9 cellular contexts compared by ENCODE assay signal in the genomic region with DNA sequence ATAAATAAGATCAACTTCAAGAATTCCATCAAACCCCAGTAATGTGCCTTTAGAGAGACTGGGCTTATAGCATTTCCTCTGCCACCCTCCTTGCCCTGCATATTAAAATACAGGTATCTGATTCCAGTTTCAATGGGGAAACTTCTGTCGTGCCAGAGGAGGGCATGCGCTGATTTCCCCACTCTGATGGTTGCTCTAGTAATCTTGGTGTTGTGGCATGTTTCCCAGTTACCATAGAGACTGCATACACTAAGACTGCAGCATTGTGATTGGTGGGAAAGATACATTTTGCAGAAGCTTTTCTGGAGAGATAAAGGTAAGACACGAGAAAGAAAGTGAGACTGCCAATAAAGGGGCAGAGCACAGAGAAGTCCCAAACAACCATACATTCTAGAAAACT.
DNase-seq lines count a peak whose midpoint lies in the region; ATAC-seq and TF ChIP-seq lines count a peak whose summit lies in the region.
"Had no signal": no experiment of that assay in that cellular context is flagged by ENCODE, and none has a peak within 500 bp of the region (broad histone marks: within the 10 kb centered on the region; RNA-seq: fewer than 3 reads in every experiment).

No MANE protein-coding gene starts in this region.

- POLR2A ChIA-PET in A673 (lab: Charles Lee; ENCODE audit: low non-redundant PET), result no interaction called here

- no peak overlapping the region for H3K4me2 ChIP-seq in fibroblast of lung (ENCODE audit: extremely low read depth, insufficient read depth, low read length)

- intact Hi-C loops in A673 (cut with micrococcal nuclease; ENCODE audit: unreplicated experiment), result no loop called here

- H3K36me3 ChIP-seq in A673 (ENCODE audit: insufficient read depth, low read length, poor library complexity, severe bottlenecking), result no peaks in the 10 kb centered on the region
- H3K36me3 ChIP-seq in fibroblast of lung (ENCODE audit: control insufficient read depth, insufficient read depth, low read length), result no peaks in the 10 kb centered on the region

- ATAC-seq in GM18873 (IDR thresholded peaks at IDR 0.05; ENCODE audit: low FRiP score, unreplicated experiment), result peak; percentile 86

- BruUV-seq in A673 (replicated peaks; lab: Mats Ljungman, UMichigan), result no TSS peak

- H3K27ac ChIP-seq in A673 (ENCODE audit: low read depth, low read length, poor library complexity, severe bottlenecking) (no peak overlapping the region), fibroblast of lung (ENCODE audit: insufficient read depth, low read length) (no peak overlapping the region)

- DNase-seq in A673 (ENCODE audit: low spot score) (peak; percentile 48), LHCN-M2 (ENCODE audit: low read depth) (peak; percentile 69), fibroblast of lung (ENCODE audit: low read depth in 2 of 2) (peak; percentile 77 to 84), retina (peak; percentile 21), glomerular visceral epithelial cell (ENCODE audit: extremely low spot score) (no peak), superior temporal gyrus (ENCODE audit: extremely low spot score) (no peak), NCI-H1694 (lab: John Stamatoyannopoulos, UW) (no peak)

- H3K27me3 ChIP-seq in A673 (replicated peaks; ENCODE audit: insufficient read depth, low read depth, low read length, poor library complexity) (no peaks in the 10 kb centered on the region), fibroblast of lung (ENCODE audit: control insufficient read depth, insufficient read depth, low read length) (no peaks in the 10 kb centered on the region)

- H3K79me2 ChIP-seq in fibroblast of lung (ENCODE audit: control insufficient read depth, insufficient read depth, low read length), result no peaks in the 10 kb centered on the region

- no peaks in the 10 kb centered on the region for H3K9me3 ChIP-seq in A673 (ENCODE audit: low read depth, low read length, poor library complexity, severe bottlenecking)
- no peaks in the 10 kb centered on the region for H3K9me3 ChIP-seq in fibroblast of lung (ENCODE audit: control insufficient read depth, insufficient read depth, low read depth, low read length)

- H3K4me1 ChIP-seq in A673 (ENCODE audit: insufficient read depth, low read length, poor library complexity, severe bottlenecking) (no peaks in the 10 kb centered on the region), fibroblast of lung (ENCODE audit: control insufficient read depth, extremely low read depth, insufficient read depth, low read length) (peaks cover 2% of the 10 kb centered on the region)

- CTCF ChIA-PET in A673 (lab: Charles Lee), result no interaction called here

- no peak overlapping the region for H2AFZ ChIP-seq in fibroblast of lung (ENCODE audit: low read length)

- H3K4me3 ChIP-seq in A673 (ENCODE audit: low read depth, low read length, poor library complexity, severe bottlenecking) (no peak overlapping the region), fibroblast of lung (replicated peaks in 1 of 4; ENCODE audit: control extremely low read depth in 1 of 4, insufficient read depth in 1 of 4, low read depth in 3 of 4, low read length in 4 of 4) (no peak overlapping the region)
- H3K4me3 ChIP-seq: skin epidermis had no signal

- TF ChIP-seq CTCF in A673 (conservative IDR thresholded peaks at IDR 0.05; ENCODE audit: low read depth, low read length), result no peak
- TF ChIP-seq CTCF in fibroblast of lung (conservative IDR thresholded peaks at IDR 0.05 in 1 of 2, IDR thresholded peaks at IDR 0.05 in 1 of 2; ENCODE audit: low read depth in 1 of 2, low read length in 2 of 2), result no peak

- H3K9ac ChIP-seq in fibroblast of lung (ENCODE audit: insufficient read depth, low read length), result no peak overlapping the region

- no peaks in the 10 kb centered on the region for H4K20me1 ChIP-seq in fibroblast of lung (ENCODE audit: control insufficient read depth, extremely low read depth, insufficient read depth, low read length)

Comparison
In these comparisons a context has a peak if more than half of its experiments do, and no peak if none do; other contexts are left out.
1. DNase-seq: peak in A673 (single experiment), LHCN-M2 (single experiment), fibroblast of lung (2 of 2) and retina (single experiment); none in glomerular visceral epithelial cell (single experiment), superior temporal gyrus (single experiment) and NCI-H1694 (single experiment).